1 cellular context compared by ENCODE assay signal in genomic region chr1:208244584-208244916, GRCh38.
TF ChIP-seq lines count a peak whose summit lies in the region.

No MANE protein-coding gene starts in this region.

TF ChIP-seq in WTC11, 78 proteins besides CTCF, POLR2A, EP300 and RAD21 (continued from another document):
- TF ChIP-seq ZNF281 (CRISPR knock-in tag; IDR thresholded peaks at IDR 0.05) = no peak
- no peak for TF ChIP-seq IRF1 (CRISPR knock-in tag; IDR thresholded peaks at IDR 0.05)
